17 cellular contexts compared by ENCODE assay signal in genomic region chr10:11755512-11756247, GRCh38.
"Had no signal": no experiment of that assay in that cellular context is flagged by ENCODE, and none has a peak within 500 bp of the region (broad histone marks: within the 10 kb centered on the region; RNA-seq: fewer than 3 reads in every experiment).

No MANE protein-coding gene starts in this region.

- H3K36me3 ChIP-seq: thyroid gland had no signal

- H2AFZ ChIP-seq: parathyroid adenoma had no signal

- ATAC-seq: left lung had no signal

- H3K9me3 ChIP-seq: left lung, suprapubic skin, thyroid gland had no signal

- H3K27me3 ChIP-seq: dorsolateral prefrontal cortex, left lung, suprapubic skin, thyroid gland had no signal

- DNase-seq: cortex of kidney; effector CD8-positive, alpha-beta T cell; foreskin melanocyte; islet precursor cell; left lung; mesenchymal stem cell; naive B cell; stimulated activated CD4-positive, alpha-beta T cell treated with anti-CD3 and anti-CD28 coated beads, Interleukin-2, amount 100 ng/mL, for 48 hours; stimulated activated naive CD4-positive, alpha-beta T cell treated with Interleukin-2 at 50 U/mL for 16 hours; thyroid gland had no signal

- H3K9ac ChIP-seq: parathyroid adenoma had no signal

- H3K4me3 Mint-ChIP-seq: central memory CD8-positive, alpha-beta T cell; nephron had no signal

- H3K4me3 ChIP-seq: dorsolateral prefrontal cortex, left lung, lung, smooth muscle cell, suprapubic skin, thyroid gland had no signal

- H3K27me3 Mint-ChIP-seq: central memory CD8-positive, alpha-beta T cell; naive B cell had no signal

- H3K4me1 Mint-ChIP-seq: central memory CD8-positive, alpha-beta T cell had no signal

- H3K27ac ChIP-seq: dorsolateral prefrontal cortex, left lung, parathyroid adenoma, suprapubic skin had no signal

- H3K4me2 ChIP-seq: smooth muscle cell had no signal
